ENCODE assay signal across 9 cellular contexts in genomic region chr1:25821630-25822091, GRCh38. TPM values are rescaled to one million over a fixed set of nuclear protein-coding genes. Genes with fewer than 3 reads are reported as not detected.
DNase-seq lines count a peak whose midpoint lies in the region; ATAC-seq and TF ChIP-seq lines count a peak whose summit lies in the region.
"Had no signal": no experiment of that assay in that cellular context is flagged by ENCODE, and none has a peak within 500 bp of the region (broad histone marks: within the 10 kb centered on the region; RNA-seq: fewer than 3 reads in every experiment).

No MANE protein-coding gene starts in this region.

- peak overlapping the region; percentile 33 for H3K27ac Mint-ChIP-seq in activated T-helper 2 cell treated with anti-CD3 and anti-CD28 coated beads, Interferon-gamma antibody, Interleukin-2, Interleukin-4, amounts not matched to agents 10 μg/mL and 5 μg/mL and 100 μg/mL, durations not matched to agents 14 hours and 24 hours and 36 hours

- peak overlapping the region; percentile 77 for H3K4me3 ChIP-seq in suprapubic skin
- no peak overlapping the region for H3K4me3 ChIP-seq in effector memory CD4-positive, alpha-beta T cell (ENCODE audit: insufficient read depth, low read depth, low read length, poor library complexity, severe bottlenecking)

- TF ChIP-seq CTCF in suprapubic skin (IDR thresholded peaks at IDR 0.05): no peak
- TF ChIP-seq CTCF in GM13977 (IDR thresholded peaks at IDR 0.05; ENCODE audit: extremely low read depth, insufficient read depth, missing control alignments): no peak

- in situ Hi-C loops in GM13977 (cut with MboI; ENCODE audit: low pct_unique_long_range_greater_than_20kb, low sequenced_read_pairs, unreplicated experiment): no loop called here

- no peaks in the 10 kb centered on the region for H3K9me3 Mint-ChIP-seq in activated T-cell treated with anti-CD3 and anti-CD28 coated beads, Interleukin-2, amount 50 U/mL, for 4 hours
- H3K9me3 Mint-ChIP-seq in activated T-helper 2 cell treated with anti-CD3 and anti-CD28 coated beads, Interferon-gamma antibody, Interleukin-2, Interleukin-4, amounts not matched to agents 10 μg/mL and 5 μg/mL and 100 μg/mL, durations not matched to agents 14 hours and 24 hours and 36 hours: no peaks in the 10 kb centered on the region

- DNase-seq in activated T-cell treated with anti-CD3 and anti-CD28 coated beads, Interleukin-2, amount 50 U/mL, for 4 hours: no peak
- DNase-seq in activated T-cell treated with anti-CD3 and anti-CD28 coated beads, Interleukin-2, amount 50 U/mL, for 1 hour: no peak
- DNase-seq in activated T-helper 2 cell treated with anti-CD3 and anti-CD28 coated beads, Interferon-gamma antibody, Interleukin-2, Interleukin-4, amounts not matched to agents 10 μg/mL and 5 μg/mL and 100 μg/mL, durations not matched to agents 14 hours and 24 hours and 36 hours (ENCODE audit: low spot score): no peak
- DNase-seq in hepatic stellate cell (ENCODE audit: low spot score): peak; percentile 56
- DNase-seq in suprapubic skin (ENCODE audit: low spot score in 2 of 2): no peak
- DNase-seq in retina: no peak
- DNase-seq in GM13977 (ENCODE audit: low spot score): no peak
- no peak for DNase-seq in effector memory CD4-positive, alpha-beta T cell
- DNase-seq: RPMI8226 had no signal

- H3K36me3 ChIP-seq in suprapubic skin: peaks cover 11% of the 10 kb centered on the region
- peaks cover 8% of the 10 kb centered on the region for H3K36me3 ChIP-seq in effector memory CD4-positive, alpha-beta T cell (ENCODE audit: control insufficient read depth, insufficient read depth, low read length)

- peaks cover 33% of the 10 kb centered on the region for H3K4me1 Mint-ChIP-seq in activated T-cell treated with anti-CD3 and anti-CD28 coated beads, Interleukin-2, amount 50 U/mL, for 4 hours (ENCODE audit: low read depth)
- peaks cover 26% of the 10 kb centered on the region for H3K4me1 Mint-ChIP-seq in activated T-helper 2 cell treated with anti-CD3 and anti-CD28 coated beads, Interferon-gamma antibody, Interleukin-2, Interleukin-4, amounts not matched to agents 10 μg/mL and 5 μg/mL and 100 μg/mL, durations not matched to agents 14 hours and 24 hours and 36 hours (ENCODE audit: low read depth)

- H3K4me3 Mint-ChIP-seq in activated T-cell treated with anti-CD3 and anti-CD28 coated beads, Interleukin-2, amount 50 U/mL, for 4 hours: peak overlapping the region; percentile 87
- H3K4me3 Mint-ChIP-seq in activated T-helper 2 cell treated with anti-CD3 and anti-CD28 coated beads, Interferon-gamma antibody, Interleukin-2, Interleukin-4, amounts not matched to agents 10 μg/mL and 5 μg/mL and 100 μg/mL, durations not matched to agents 14 hours and 24 hours and 36 hours (ENCODE audit: low read depth): peak overlapping the region; percentile 91

- peaks cover 9% of the 10 kb centered on the region for H3K36me3 Mint-ChIP-seq in activated T-cell treated with anti-CD3 and anti-CD28 coated beads, Interleukin-2, amount 50 U/mL, for 4 hours (ENCODE audit: insufficient read depth)
- H3K36me3 Mint-ChIP-seq in activated T-helper 2 cell treated with anti-CD3 and anti-CD28 coated beads, Interferon-gamma antibody, Interleukin-2, Interleukin-4, amounts not matched to agents 10 μg/mL and 5 μg/mL and 100 μg/mL, durations not matched to agents 14 hours and 24 hours and 36 hours (ENCODE audit: low read depth): peaks cover 16% of the 10 kb centered on the region

- H3K27me3 Mint-ChIP-seq in activated T-cell treated with anti-CD3 and anti-CD28 coated beads, Interleukin-2, amount 50 U/mL, for 4 hours (ENCODE audit: low read depth): no peaks in the 10 kb centered on the region
- H3K27me3 Mint-ChIP-seq in activated T-helper 2 cell treated with anti-CD3 and anti-CD28 coated beads, Interferon-gamma antibody, Interleukin-2, Interleukin-4, amounts not matched to agents 10 μg/mL and 5 μg/mL and 100 μg/mL, durations not matched to agents 14 hours and 24 hours and 36 hours (ENCODE audit: low read depth): no peaks in the 10 kb centered on the region

- peaks cover 36% of the 10 kb centered on the region for H3K4me1 ChIP-seq in suprapubic skin
- peaks cover 24% of the 10 kb centered on the region for H3K4me1 ChIP-seq in effector memory CD4-positive, alpha-beta T cell (ENCODE audit: control insufficient read depth, insufficient read depth, low read length, poor library complexity, severe bottlenecking)

- intact Hi-C loops in activated T-helper 2 cell treated with anti-CD3 and anti-CD28 coated beads, Interferon-gamma antibody, Interleukin-2, Interleukin-4, amounts not matched to agents 10 μg/mL and 5 μg/mL and 100 μg/mL, durations not matched to agents 14 hours and 24 hours and 36 hours (cut with micrococcal nuclease): loop anchor here (2.0 kb wide), 1 partner anchor 53 kb away; the partner anchor contains the start of gene PAQR7

- H3K9me3 ChIP-seq in suprapubic skin: no peaks in the 10 kb centered on the region
- no peaks in the 10 kb centered on the region for H3K9me3 ChIP-seq in effector memory CD4-positive, alpha-beta T cell (ENCODE audit: control insufficient read depth, low read length)

- no peak for TF ChIP-seq EP300 in suprapubic skin (IDR thresholded peaks at IDR 0.05)

- 71% methylated on average over 5 of the region's 5 CpGs for WGBS in suprapubic skin

- no peak for ATAC-seq in activated T-cell treated with anti-CD3 and anti-CD28 coated beads, Interleukin-2, amount 50 U/mL, for 4 hours

- TF ChIP-seq POLR2A in suprapubic skin (IDR thresholded peaks at IDR 0.05): no peak

- peak overlapping the region; percentile 93 for H3K27ac ChIP-seq in suprapubic skin
- no peak overlapping the region for H3K27ac ChIP-seq in effector memory CD4-positive, alpha-beta T cell (ENCODE audit: insufficient read depth, low read length, poor library complexity, severe bottlenecking)

- H3K27me3 ChIP-seq in suprapubic skin: no peaks in the 10 kb centered on the region
- H3K27me3 ChIP-seq in effector memory CD4-positive, alpha-beta T cell (replicated peaks; ENCODE audit: control insufficient read depth, insufficient read depth, low read length, poor library complexity, severe bottlenecking): no peaks in the 10 kb centered on the region

RNA-seq across cellular contexts. Expression of gene MTFR1L, which starts 1.9 kb away (rescaled TPM):
- 10 to 100 TPM; 27.7 to 37.4 (median 35.5) TPM for total RNA-seq in activated T-cell treated with anti-CD3 and anti-CD28 coated beads, Interleukin-2, amount 50 U/mL, for 4 hours
- 29.6 and 30.0 TPM in 2 replicates for total RNA-seq in activated T-helper 2 cell treated with anti-CD3 and anti-CD28 coated beads, Interferon-gamma antibody, Interleukin-2, Interleukin-4, amounts not matched to agents 10 μg/mL and 5 μg/mL and 100 μg/mL, durations not matched to agents 14 hours and 24 hours and 36 hours
- 10 to 100 TPM; 35.2 to 79.3 (median 48.1) TPM for total RNA-seq in suprapubic skin

RNA-seq across cellular contexts. Expression of gene SELENON, which starts 21.7 kb away (rescaled TPM):
- 10 to 100 TPM; 18.9 to 23.8 (median 22.2) TPM for total RNA-seq in activated T-cell treated with anti-CD3 and anti-CD28 coated beads, Interleukin-2, amount 50 U/mL, for 4 hours
- total RNA-seq in activated T-helper 2 cell treated with anti-CD3 and anti-CD28 coated beads, Interferon-gamma antibody, Interleukin-2, Interleukin-4, amounts not matched to agents 10 μg/mL and 5 μg/mL and 100 μg/mL, durations not matched to agents 14 hours and 24 hours and 36 hours: 8.0 and 8.2 TPM in 2 replicates
- 10 to 100 TPM; 21.9 to 39.3 (median 26.9) TPM for total RNA-seq in suprapubic skin

RNA-seq across cellular contexts. Expression of gene AUNIP, which starts 37.6 kb away (rescaled TPM):
- 1 to 10 TPM; 4.1 to 4.6 (median 4.5) TPM for total RNA-seq in activated T-cell treated with anti-CD3 and anti-CD28 coated beads, Interleukin-2, amount 50 U/mL, for 4 hours
- 9.5 and 10.9 TPM in 2 replicates for total RNA-seq in activated T-helper 2 cell treated with anti-CD3 and anti-CD28 coated beads, Interferon-gamma antibody, Interleukin-2, Interleukin-4, amounts not matched to agents 10 μg/mL and 5 μg/mL and 100 μg/mL, durations not matched to agents 14 hours and 24 hours and 36 hours
- under 1 TPM in 3 of 4 donors, not detected in 1; 0.26 to 0.89 (median 0.49) TPM for total RNA-seq in suprapubic skin

RNA-seq across cellular contexts. Expression of gene PAQR7, which starts 53.8 kb away (rescaled TPM):
- 1 to 10 TPM; 4.5 to 7.5 (median 5.4) TPM for total RNA-seq in activated T-cell treated with anti-CD3 and anti-CD28 coated beads, Interleukin-2, amount 50 U/mL, for 4 hours
- 7.4 and 7.9 TPM in 2 replicates for total RNA-seq in activated T-helper 2 cell treated with anti-CD3 and anti-CD28 coated beads, Interferon-gamma antibody, Interleukin-2, Interleukin-4, amounts not matched to agents 10 μg/mL and 5 μg/mL and 100 μg/mL, durations not matched to agents 14 hours and 24 hours and 36 hours
- total RNA-seq in suprapubic skin: 10 to 100 TPM; 14.3 to 20.9 (median 16.6) TPM
